9 cellular contexts compared by ENCODE assay signal in the genomic region with DNA sequence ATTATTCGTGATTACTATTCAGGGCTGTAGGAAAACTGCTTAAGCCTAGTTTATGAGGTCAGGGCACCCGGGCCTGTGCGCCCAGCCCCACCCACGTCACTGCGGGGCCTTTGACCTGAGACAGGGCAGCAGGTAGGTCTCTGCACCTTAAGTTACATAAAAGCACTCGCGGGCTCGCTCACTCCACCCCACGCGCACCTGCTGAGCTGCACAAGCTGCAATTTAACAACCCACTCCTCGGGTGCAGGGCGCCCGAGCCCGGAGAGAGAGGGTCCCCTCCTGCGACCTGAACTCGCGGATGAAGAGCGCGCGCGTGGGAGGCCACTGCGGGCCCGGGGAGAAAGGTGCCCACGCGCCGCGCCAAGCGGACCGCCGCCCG. TPM values are rescaled to one million over a fixed set of nuclear protein-coding genes. Genes with fewer than 3 reads are reported as not detected.
DNase-seq lines count a peak whose midpoint lies in the region; ATAC-seq and FAIRE-seq lines count a peak whose summit lies in the region.
"Had no signal": no experiment of that assay in that cellular context is flagged by ENCODE, and none has a peak within 500 bp of the region (broad histone marks: within the 10 kb centered on the region; RNA-seq: fewer than 3 reads in every experiment).

No MANE protein-coding gene starts in this region.

- peak overlapping the region; percentile 86 for H3K4me3 Mint-ChIP-seq in activated CD8-positive, alpha-beta memory T cell treated with anti-CD3 and anti-CD28 coated beads, Interleukin-2, amount 10 ng/mL, durations not matched to agents 7 days and 5 days

- peak overlapping the region; percentile 73 for H3K9ac ChIP-seq in iPS-15b (ENCODE audit: low read depth, low read length)

- DNase-seq in activated CD8-positive, alpha-beta memory T cell treated with anti-CD3 and anti-CD28 coated beads, Interleukin-2, amount 10 ng/mL, durations not matched to agents 7 days and 5 days: no peak
- DNase-seq in stimulated activated CD8-positive, alpha-beta memory T cell treated with anti-CD3 and anti-CD28 coated beads, Interleukin-4, amount 100 ng/mL, for 48 hours: peak; percentile 56
- DNase-seq in NCI-H345 treated with DMSO at 0.1 percent for 48 hours (lab: John Stamatoyannopoulos, UW; ENCODE audit: unreplicated experiment) (no peak), RCC 7860 (ENCODE audit: low spot score) (no peak), HuH-7 (ENCODE audit: low spot score) (no peak)

- H3K36me3 ChIP-seq in iPS-15b (ENCODE audit: control insufficient read depth, insufficient read depth, low read length): peaks cover 24% of the 10 kb centered on the region

- peaks cover 15% of the 10 kb centered on the region for H3K4me1 ChIP-seq in iPS-15b (ENCODE audit: control insufficient read depth, insufficient read depth, low read length)

- ATAC-seq in GM18870 (IDR thresholded peaks at IDR 0.05; ENCODE audit: unreplicated experiment) (peak; percentile 20), HG02981 (IDR thresholded peaks at IDR 0.05; ENCODE audit: unreplicated experiment) (peak; percentile 8)
- peak; percentile 3 for ATAC-seq in activated CD8-positive, alpha-beta memory T cell treated with anti-CD3 and anti-CD28 coated beads, Interleukin-2, amount 10 ng/mL, durations not matched to agents 7 days and 5 days

- peak overlapping the region; percentile 77 for H3K4me3 ChIP-seq in iPS-15b (ENCODE audit: low read depth, low read length)

- H3K27me3 Mint-ChIP-seq in activated CD8-positive, alpha-beta memory T cell treated with anti-CD3 and anti-CD28 coated beads, Interleukin-2, amount 10 ng/mL, durations not matched to agents 7 days and 5 days: peaks cover 19% of the 10 kb centered on the region

- no peaks in the 10 kb centered on the region for H3K9me3 ChIP-seq in iPS-15b (ENCODE audit: control insufficient read depth, insufficient read depth, low read length)

- H3K9me3 Mint-ChIP-seq in activated CD8-positive, alpha-beta memory T cell treated with anti-CD3 and anti-CD28 coated beads, Interleukin-2, amount 10 ng/mL, durations not matched to agents 7 days and 5 days (ENCODE audit: low read depth): no peaks in the 10 kb centered on the region

- peak overlapping the region; percentile 84 for H3K27ac Mint-ChIP-seq in activated CD8-positive, alpha-beta memory T cell treated with anti-CD3 and anti-CD28 coated beads, Interleukin-2, amount 10 ng/mL, durations not matched to agents 7 days and 5 days

- no peaks in the 10 kb centered on the region for H3K27me3 ChIP-seq in iPS-15b (ENCODE audit: control insufficient read depth, insufficient read depth, low read length)

- FAIRE-seq in RCC 7860 (lab: Jason Lieb, UNC): no peak

- H3K4me1 Mint-ChIP-seq in activated CD8-positive, alpha-beta memory T cell treated with anti-CD3 and anti-CD28 coated beads, Interleukin-2, amount 10 ng/mL, durations not matched to agents 7 days and 5 days: peaks cover 27% of the 10 kb centered on the region

- CTCF ChIA-PET in activated CD8-positive, alpha-beta memory T cell treated with anti-CD3 and anti-CD28 coated beads, Interleukin-2, amount 10 ng/mL, durations not matched to agents 7 days and 5 days (lab: Charles Lee): interaction anchor here (0.9 to 5.2 kb wide), 4 partner anchors 12 to 210 kb away, joined by 3 to 38 read pairs (median 6); no protein-coding TSS in a partner anchor

- peaks cover 18% of the 10 kb centered on the region for H3K36me3 Mint-ChIP-seq in activated CD8-positive, alpha-beta memory T cell treated with anti-CD3 and anti-CD28 coated beads, Interleukin-2, amount 10 ng/mL, durations not matched to agents 7 days and 5 days

RNA-seq across cellular contexts. Expression of a gene that starts 0.5 kb away (rescaled TPM):
- total RNA-seq in activated CD8-positive, alpha-beta memory T cell treated with anti-CD3 and anti-CD28 coated beads, Interleukin-2, amount 10 ng/mL, durations not matched to agents 7 days and 5 days: 10 to 100 TPM; 59.1 to 72.8 TPM

RNA-seq across cellular contexts. Expression of a gene that starts 8.7 kb away (rescaled TPM):
- not detected for total RNA-seq in activated CD8-positive, alpha-beta memory T cell treated with anti-CD3 and anti-CD28 coated beads, Interleukin-2, amount 10 ng/mL, durations not matched to agents 7 days and 5 days
- total RNA-seq: temporal lobe had no signal

RNA-seq across cellular contexts. Expression of a gene that starts 25.6 kb away (rescaled TPM):
- 1 to 10 TPM; 1.1 to 1.2 TPM for total RNA-seq in activated CD8-positive, alpha-beta memory T cell treated with anti-CD3 and anti-CD28 coated beads, Interleukin-2, amount 10 ng/mL, durations not matched to agents 7 days and 5 days

RNA-seq across cellular contexts. Expression of a gene that starts 29.4 kb away (rescaled TPM):
- total RNA-seq in activated CD8-positive, alpha-beta memory T cell treated with anti-CD3 and anti-CD28 coated beads, Interleukin-2, amount 10 ng/mL, durations not matched to agents 7 days and 5 days: 10 to 100 TPM; 12.4 to 36.7 TPM

RNA-seq across cellular contexts. Expression of a gene that starts 35.9 kb away (rescaled TPM):
- total RNA-seq in activated CD8-positive, alpha-beta memory T cell treated with anti-CD3 and anti-CD28 coated beads, Interleukin-2, amount 10 ng/mL, durations not matched to agents 7 days and 5 days: 100 to 1,000 TPM; 229 to 287 TPM
